Comparison of ENCODE assay signal across 8 cellular contexts in genomic region chrX:16870861-16871584, GRCh38. TPM values are rescaled to one million over a fixed set of nuclear protein-coding genes. Genes with fewer than 3 reads are reported as not detected.
A peak's percentile ranks its signal among the peaks of the same experiment; 100 is the strongest.
DNase-seq lines count a peak whose midpoint lies in the region; ATAC-seq lines count a peak whose summit lies in the region.

No MANE protein-coding gene starts in this region.

- intact Hi-C loops in sciatic nerve (cut with DNase I) = no loop called here

- H3K4me1 ChIP-seq in iPS DF 6.9 (ENCODE audit: control insufficient read depth, insufficient read depth, low read length) = no peaks in the 10 kb centered on the region

- H3K9me3 ChIP-seq in iPS DF 6.9 (ENCODE audit: control insufficient read depth, insufficient read depth, low read length) = no peaks in the 10 kb centered on the region

- no peaks in the 10 kb centered on the region for H3K36me3 ChIP-seq in iPS DF 6.9 (ENCODE audit: control insufficient read depth, insufficient read depth, low read length)

- H3K27me3 ChIP-seq in iPS DF 6.9 (ENCODE audit: control insufficient read depth, insufficient read depth, low read length) = no peaks in the 10 kb centered on the region

- peak; percentile 12 for DNase-seq in DMS79 treated with DMSO at 0.1 percent for 48 hours (lab: John Stamatoyannopoulos, UW)
- DNase-seq in GOT3 (lab: John Stamatoyannopoulos, UW) = peak; percentile 38
- DNase-seq in NCI-H2227 (lab: John Stamatoyannopoulos, UW; ENCODE audit: unreplicated experiment) = peak; percentile 72
- DNase-seq in amniotic stem cell (lab: John Stamatoyannopoulos, UW) = peak; percentile 25
- no peak for DNase-seq in iPS DF 6.9 (ENCODE audit: low read depth, low spot score)
- DNase-seq in sciatic nerve (ENCODE audit: low spot score) = peak; percentile 74

- ATAC-seq in sciatic nerve (peak; percentile 33), HG02885 (IDR thresholded peaks at IDR 0.05; ENCODE audit: poor library complexity, unreplicated experiment) (no peak), GM18519 (IDR thresholded peaks at IDR 0.05; ENCODE audit: low FRiP score, unreplicated experiment) (no peak)

- no CpG with 5 or more reads among the region's 35 CpGs for WGBS in iPS DF 6.9 (ENCODE audit: insufficient coverage, insufficient read length)

- no peak overlapping the region for H3K27ac ChIP-seq in iPS DF 6.9 (ENCODE audit: low read length)

- H3K4me3 ChIP-seq in iPS DF 6.9 (ENCODE audit: low read length) = peak overlapping the region; percentile 54; the same call in 1 of the 2 replicates

RNA-seq across cellular contexts. Expression of gene RBBP7, which starts 0.9 kb away (rescaled TPM):
- 93.8 TPM for total RNA-seq in sciatic nerve
